ENCODE assay signal across 1 cellular context in the genomic region with DNA sequence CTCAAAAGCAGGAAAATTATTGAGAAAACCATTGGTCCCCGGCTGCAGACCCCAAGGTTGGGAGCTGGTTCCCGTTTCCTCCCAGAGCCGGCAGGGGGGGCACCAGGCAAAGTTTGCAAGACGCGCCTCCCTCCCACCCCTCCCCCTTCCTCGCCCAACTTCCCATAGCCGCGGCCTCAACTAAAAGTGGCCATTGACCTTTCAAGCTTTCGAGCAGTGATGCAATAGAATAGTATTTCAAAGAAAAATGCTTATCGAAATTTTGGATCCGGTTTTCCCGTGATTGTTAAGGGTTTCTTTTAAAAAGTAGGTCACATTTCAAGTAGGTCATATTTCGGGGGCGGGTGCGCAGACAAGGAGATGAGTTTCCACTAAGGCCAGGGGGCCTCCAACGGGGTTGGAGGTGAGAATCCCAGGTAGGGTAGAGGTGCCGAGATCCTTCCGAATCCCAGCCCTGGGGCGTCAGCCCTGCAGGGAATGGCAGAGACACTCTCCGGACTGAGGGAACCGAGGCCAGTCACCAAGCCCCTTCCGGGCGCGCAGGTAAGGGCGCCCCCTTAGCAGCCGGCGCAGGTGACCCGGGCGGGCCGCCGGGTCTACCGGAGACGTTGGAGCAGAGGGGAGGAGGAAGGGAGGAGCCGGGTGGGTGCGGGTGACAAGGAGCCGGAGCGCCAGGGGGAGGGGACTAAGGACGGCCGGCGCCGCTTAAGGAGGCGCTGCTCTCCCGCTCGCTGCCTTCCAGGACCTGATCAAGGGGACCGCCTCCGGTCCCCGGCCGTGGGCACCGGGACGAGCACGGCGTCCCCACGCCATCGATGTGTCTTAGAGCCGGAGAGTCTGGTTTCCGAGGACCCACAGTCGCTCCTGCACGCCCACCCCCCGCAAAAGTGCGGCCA.
TF ChIP-seq lines count a peak whose summit lies in the region.

No MANE protein-coding gene starts in this region.

TF ChIP-seq in K562, 482 proteins besides CTCF, POLR2A, EP300 and RAD21 (continued from another document and continues in another):
- TF ChIP-seq TSHZ1 (CRISPR knock-in tag; IDR thresholded peaks at IDR 0.05) (no peak), MTF1 (CRISPR knock-in tag; IDR thresholded peaks at IDR 0.05; ENCODE audit: borderline replicate concordance) (no peak), KAT7 (CRISPR knock-in tag; IDR thresholded peaks at IDR 0.05; ENCODE audit: borderline replicate concordance) (0 out of 2 replicates have a peak, but pooled peaks have one; percentile 81), HINFP (tag; conservative IDR thresholded peaks at IDR 0.05; ENCODE audit: low read depth) (no peak), IFI16 (CRISPR knock-in tag; IDR thresholded peaks at IDR 0.05) (no peak), SRSF3 (IDR thresholded peaks at IDR 0.05; ENCODE audit: insufficient read depth, low read length) (no peak), STAT5B (CRISPR knock-in tag; IDR thresholded peaks at IDR 0.05) (no peak), TSC22D4 (tag; IDR thresholded peaks at IDR 0.05) (no peak), MEIS2 (IDR thresholded peaks at IDR 0.05; ENCODE audit: partially characterized antibody) (peak; percentile 2), NFRKB (IDR thresholded peaks at IDR 0.05; ENCODE audit: low read depth) (peak; percentile 65), MIER1 (IDR thresholded peaks at IDR 0.05; ENCODE audit: low read depth) (no peak; the same call in 1 of the 2 replicates), KLF6 (CRISPR knock-in tag; IDR thresholded peaks at IDR 0.05; ENCODE audit: borderline replicate concordance) (no peak), CREM (IDR thresholded peaks at IDR 0.05; ENCODE audit: low read depth) (peak; percentile 77), RFX1 (IDR thresholded peaks at IDR 0.05) (no peak), ZFP1 (CRISPR knock-in tag; IDR thresholded peaks at IDR 0.05) (no peak), FOS (IDR thresholded peaks at IDR 0.05; ENCODE audit: extremely low read depth, insufficient read length) (no peak), ZNF24 (IDR thresholded peaks at IDR 0.05) (no peak), RREB1 (CRISPR knock-in tag; IDR thresholded peaks at IDR 0.05) (no peak), YY1 (IDR thresholded peaks at IDR 0.05; ENCODE audit: borderline replicate concordance in 1 of 3, control insufficient read depth in 1 of 3, extremely low read depth in 1 of 3, insufficient read depth in 3 of 3, insufficient read length in 1 of 3, insufficient replicate concordance in 2 of 3, low read depth in 1 of 3, low read length in 2 of 3) (peak in 2 of 3 experiments; percentile 58 to 71), HCFC1 (IDR thresholded peaks at IDR 0.05; ENCODE audit: low read depth, low read length) (no peak), CBX5 (IDR thresholded peaks at IDR 0.05; ENCODE audit: borderline replicate concordance, low read depth) (no peak; the same call in 1 of the 2 replicates), RBM25 (IDR thresholded peaks at IDR 0.05; ENCODE audit: low read depth, low read length, severe bottlenecking) (no peak), ELF2 (CRISPR knock-in tag; IDR thresholded peaks at IDR 0.05) (no peak), NFXL1 (CRISPR knock-in tag; IDR thresholded peaks at IDR 0.05) (no peak), ZNF584 (CRISPR knock-in tag; IDR thresholded peaks at IDR 0.05; ENCODE audit: low read depth) (no peak), ZBTB9 (CRISPR knock-in tag; IDR thresholded peaks at IDR 0.05) (no peak), MAFF (IDR thresholded peaks at IDR 0.05; ENCODE audit: low read length) (no peak), NR2F6 (CRISPR knock-in tag; IDR thresholded peaks at IDR 0.05) (no peak), ZNF263 (CRISPR knock-in tag; IDR thresholded peaks at IDR 0.05; ENCODE audit: borderline replicate concordance) (peak; percentile 66; the same call in 1 of the 2 replicates), GABPA (tag; conservative IDR thresholded peaks at IDR 0.05; ENCODE audit: low read depth) (peak; percentile 73), MAFK (IDR thresholded peaks at IDR 0.05; ENCODE audit: low read length) (no peak), CXXC5 (CRISPR knock-in tag; IDR thresholded peaks at IDR 0.05) (peak; percentile 66), CBX8 (IDR thresholded peaks at IDR 0.05; ENCODE audit: borderline replicate concordance, extremely low read depth, low read depth, low read length, poor library complexity, severe bottlenecking) (no peak), FOXM1 (IDR thresholded peaks at IDR 0.05; ENCODE audit: low read depth) (0 out of 2 replicates have a peak, but pooled peaks have one; percentile 29), FOXM1 (CRISPR knock-in tag; IDR thresholded peaks at IDR 0.05; ENCODE audit: low read depth) (no peak; the same call in 1 of the 2 replicates)
- TF ChIP-seq, protein P1, sequence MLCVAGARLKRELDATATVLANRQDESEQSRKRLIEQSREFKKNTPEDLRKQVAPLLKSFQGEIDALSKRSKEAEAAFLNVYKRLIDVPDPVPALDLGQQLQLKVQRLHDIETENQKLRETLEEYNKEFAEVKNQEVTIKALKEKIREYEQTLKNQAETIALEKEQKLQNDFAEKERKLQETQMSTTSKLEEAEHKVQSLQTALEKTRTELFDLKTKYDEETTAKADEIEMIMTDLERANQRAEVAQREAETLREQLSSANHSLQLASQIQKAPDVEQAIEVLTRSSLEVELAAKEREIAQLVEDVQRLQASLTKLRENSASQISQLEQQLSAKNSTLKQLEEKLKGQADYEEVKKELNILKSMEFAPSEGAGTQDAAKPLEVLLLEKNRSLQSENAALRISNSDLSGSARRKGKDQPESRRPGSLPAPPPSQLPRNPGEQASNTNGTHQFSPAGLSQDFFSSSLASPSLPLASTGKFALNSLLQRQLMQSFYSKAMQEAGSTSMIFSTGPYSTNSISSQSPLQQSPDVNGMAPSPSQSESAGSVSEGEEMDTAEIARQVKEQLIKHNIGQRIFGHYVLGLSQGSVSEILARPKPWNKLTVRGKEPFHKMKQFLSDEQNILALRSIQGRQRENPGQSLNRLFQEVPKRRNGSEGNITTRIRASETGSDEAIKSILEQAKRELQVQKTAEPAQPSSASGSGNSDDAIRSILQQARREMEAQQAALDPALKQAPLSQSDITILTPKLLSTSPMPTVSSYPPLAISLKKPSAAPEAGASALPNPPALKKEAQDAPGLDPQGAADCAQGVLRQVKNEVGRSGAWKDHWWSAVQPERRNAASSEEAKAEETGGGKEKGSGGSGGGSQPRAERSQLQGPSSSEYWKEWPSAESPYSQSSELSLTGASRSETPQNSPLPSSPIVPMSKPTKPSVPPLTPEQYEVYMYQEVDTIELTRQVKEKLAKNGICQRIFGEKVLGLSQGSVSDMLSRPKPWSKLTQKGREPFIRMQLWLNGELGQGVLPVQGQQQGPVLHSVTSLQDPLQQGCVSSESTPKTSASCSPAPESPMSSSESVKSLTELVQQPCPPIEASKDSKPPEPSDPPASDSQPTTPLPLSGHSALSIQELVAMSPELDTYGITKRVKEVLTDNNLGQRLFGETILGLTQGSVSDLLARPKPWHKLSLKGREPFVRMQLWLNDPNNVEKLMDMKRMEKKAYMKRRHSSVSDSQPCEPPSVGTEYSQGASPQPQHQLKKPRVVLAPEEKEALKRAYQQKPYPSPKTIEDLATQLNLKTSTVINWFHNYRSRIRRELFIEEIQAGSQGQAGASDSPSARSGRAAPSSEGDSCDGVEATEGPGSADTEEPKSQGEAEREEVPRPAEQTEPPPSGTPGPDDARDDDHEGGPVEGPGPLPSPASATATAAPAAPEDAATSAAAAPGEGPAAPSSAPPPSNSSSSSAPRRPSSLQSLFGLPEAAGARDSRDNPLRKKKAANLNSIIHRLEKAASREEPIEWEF (CRISPR knock-in tag; IDR thresholded peaks at IDR 0.05): no peak
- TF ChIP-seq, protein P2, sequence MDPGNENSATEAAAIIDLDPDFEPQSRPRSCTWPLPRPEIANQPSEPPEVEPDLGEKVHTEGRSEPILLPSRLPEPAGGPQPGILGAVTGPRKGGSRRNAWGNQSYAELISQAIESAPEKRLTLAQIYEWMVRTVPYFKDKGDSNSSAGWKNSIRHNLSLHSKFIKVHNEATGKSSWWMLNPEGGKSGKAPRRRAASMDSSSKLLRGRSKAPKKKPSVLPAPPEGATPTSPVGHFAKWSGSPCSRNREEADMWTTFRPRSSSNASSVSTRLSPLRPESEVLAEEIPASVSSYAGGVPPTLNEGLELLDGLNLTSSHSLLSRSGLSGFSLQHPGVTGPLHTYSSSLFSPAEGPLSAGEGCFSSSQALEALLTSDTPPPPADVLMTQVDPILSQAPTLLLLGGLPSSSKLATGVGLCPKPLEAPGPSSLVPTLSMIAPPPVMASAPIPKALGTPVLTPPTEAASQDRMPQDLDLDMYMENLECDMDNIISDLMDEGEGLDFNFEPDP (CRISPR knock-in tag; IDR thresholded peaks at IDR 0.05): no peak
- TF ChIP-seq, protein P3, sequence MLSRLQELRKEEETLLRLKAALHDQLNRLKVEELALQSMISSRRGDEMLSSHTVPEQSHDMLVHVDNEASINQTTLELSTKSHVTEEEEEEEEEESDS (CRISPR knock-in tag; IDR thresholded peaks at IDR 0.05): no peak
